ENCODE assay signal across 4 cellular contexts in genomic region chr1:83682132-83682531, GRCh38.
"Had no signal": no experiment of that assay in that cellular context is flagged by ENCODE, and none has a peak within 500 bp of the region (broad histone marks: within the 10 kb centered on the region; RNA-seq: fewer than 3 reads in every experiment).

No MANE protein-coding gene starts in this region.

- H3K4me2 ChIP-seq: GM23338 had no signal

- H3K4me3 ChIP-seq: GM23338 had no signal

- DNase-seq: H9, HCEC 1CT, IMR-90 had no signal

- H2AFZ ChIP-seq: GM23338 had no signal
